ENCODE assay signal across 7 cellular contexts in genomic region chr7:1356853-1357252, GRCh38.
DNase-seq lines count a peak whose midpoint lies in the region; ATAC-seq, FAIRE-seq and TF ChIP-seq lines count a peak whose summit lies in the region.
"Not testable (repeated sequence)": the region's sequence is repeated elsewhere in the genome, so short reads cannot be mapped to it uniquely, and the experiment has no call there.

No MANE protein-coding gene starts in this region.

- H3K9me3 ChIP-seq in A549; K562 (replicated peaks; ENCODE audit: control insufficient read depth, insufficient read depth, low read depth, low read length); HepG2 (ENCODE audit: low read length); neuronal stem cell (replicated peaks in 1 of 2; ENCODE audit: control insufficient read depth in 2 of 2, insufficient read depth in 1 of 2, low read depth in 1 of 2, low read length in 2 of 2): not testable (repeated sequence)

- not testable (repeated sequence) for H3K27ac ChIP-seq in A549; K562 (ENCODE audit: extremely low read depth, low read depth, low read length); HepG2 (ENCODE audit: extremely low read length, insufficient read depth, low read length); neuronal stem cell (replicated peaks; ENCODE audit: low read length)

- in situ Hi-C loops in K562 (cut with MboI); HepG2 (cut with HindIII; ENCODE audit: extremely low pct_ligation_motif_present, low pct_unique_long_range_greater_than_20kb): not testable (repeated sequence)

- not testable (repeated sequence) for H3K4me2 ChIP-seq in A549; K562 (ENCODE audit: insufficient read depth, low read length); HepG2 (ENCODE audit: low read depth, low read length); neuronal stem cell (ENCODE audit: insufficient read depth, low read length, poor library complexity, severe bottlenecking)

- ATAC-seq in A549, K562, HepG2: not testable (repeated sequence)

- CTCF ChIA-PET in A549 (lab: Yijun Ruan, JAX), result interaction anchor here (0.7 kb wide), 1 partner anchor 8 kb away, joined by 3 read pairs; no protein-coding TSS in a partner anchor
- CTCF ChIA-PET in activated naive CD4-positive, alpha-beta T cell treated with anti-CD3 and anti-CD28 coated beads, Interleukin-2, amount 10 ng/mL, durations not matched to agents 7 days and 5 days (lab: Charles Lee); K562 (lab: Yijun Ruan, JAX; ENCODE audit: low intra/inter-chr PET ratio); HepG2 (lab: Yijun Ruan, JAX; ENCODE audit: low intra/inter-chr PET ratio, low total read pairs): not testable (repeated sequence)

- H3K36me3 Mint-ChIP-seq in activated naive CD4-positive, alpha-beta T cell treated with anti-CD3 and anti-CD28 coated beads, Interleukin-2, amount 10 ng/mL, durations not matched to agents 7 days and 5 days, result not testable (repeated sequence)

- not testable (repeated sequence) for H2BK12ac ChIP-seq in neuronal stem cell (ENCODE audit: low read length)

- peaks cover 11% of the 10 kb centered on the region; the same call in 2 of the 3 replicates for H3K4me1 ChIP-seq in A549
- H3K4me1 ChIP-seq in K562 (replicated peaks in 1 of 2; ENCODE audit: control insufficient read depth in 2 of 2, insufficient read depth in 2 of 2, low read length in 2 of 2); HepG2 (ENCODE audit: insufficient read depth, low read length); neuronal stem cell (ENCODE audit: control insufficient read depth in 2 of 2, insufficient read depth in 1 of 2, low read depth in 1 of 2, low read length in 2 of 2): not testable (repeated sequence)

- POLR2A ChIA-PET in A549 (lab: Yijun Ruan, JAX); K562 (lab: Yijun Ruan, JAX); HepG2 (lab: Yijun Ruan, JAX): not testable (repeated sequence)

- not testable (repeated sequence) for H2BK120ac ChIP-seq in neuronal stem cell (ENCODE audit: low read depth, low read length)

- H3K4me1 Mint-ChIP-seq in activated naive CD4-positive, alpha-beta T cell treated with anti-CD3 and anti-CD28 coated beads, Interleukin-2, amount 10 ng/mL, durations not matched to agents 7 days and 5 days, result not testable (repeated sequence)

- H3K27me3 ChIP-seq in K562 (ENCODE audit: control insufficient read depth in 2 of 2, insufficient read depth in 2 of 2, low read length in 2 of 2), result peaks cover 20 to 56% of the 10 kb centered on the region in 2 experiments
- peaks cover 5 to 36% of the 10 kb centered on the region in 2 experiments; a peak in 4 of 5 replicates for H3K27me3 ChIP-seq in HepG2 (ENCODE audit: control insufficient read depth in 1 of 2, insufficient read depth in 2 of 2, low read length in 2 of 2)
- H3K27me3 ChIP-seq in neuronal stem cell (ENCODE audit: control insufficient read depth in 3 of 3, insufficient read depth in 3 of 3, low read depth in 1 of 3, low read length in 3 of 3), result peaks cover 0 to 41% (median 0%) of the 10 kb centered on the region in 3 experiments

- H3K9ac ChIP-seq in K562 (ENCODE audit: insufficient read depth in 1 of 2, low read depth in 2 of 2, low read length in 2 of 2); HepG2 (ENCODE audit: insufficient read depth, low read depth, low read length): not testable (repeated sequence)
- H3K9ac ChIP-seq in neuronal stem cell (ENCODE audit: low read depth, low read length, poor library complexity), result peak overlapping the region; percentile 60

- not testable (repeated sequence) for H4K20me1 ChIP-seq in K562 (replicated peaks; ENCODE audit: control insufficient read depth, insufficient read depth, low read length); HepG2 (ENCODE audit: insufficient read depth, low read length)

- H3K27ac Mint-ChIP-seq in activated naive CD4-positive, alpha-beta T cell treated with anti-CD3 and anti-CD28 coated beads, Interleukin-2, amount 10 ng/mL, durations not matched to agents 7 days and 5 days, result peak overlapping the region; percentile 28

- TF ChIP-seq CTCF in A549 (IDR thresholded peaks at IDR 0.05); K562 (IDR thresholded peaks at IDR 0.05 in 2 of 3, conservative IDR thresholded peaks at IDR 0.05 in 1 of 3; ENCODE audit: insufficient read depth in 2 of 3, low read depth in 1 of 3, low read length in 3 of 3); HepG2 (CRISPR knock-in tag; IDR thresholded peaks at IDR 0.05): not testable (repeated sequence)

- not testable (repeated sequence) for H2AK5ac ChIP-seq in neuronal stem cell (ENCODE audit: low read depth, low read length)

- H2BK5ac ChIP-seq in neuronal stem cell (ENCODE audit: low read length), result not testable (repeated sequence)

- not testable (repeated sequence) for FAIRE-seq in A549 (lab: Jason Lieb, UNC); K562 (lab: Jason Lieb, UNC); HepG2 (lab: Jason Lieb, UNC)
- peak; percentile 90 for FAIRE-seq in HTR-8/SVneo (lab: Jason Lieb, UNC)
- peak; percentile 99 for FAIRE-seq in urothelium cell line (lab: Jason Lieb, UNC)

- not testable (repeated sequence) for DNase-seq in A549 (ENCODE audit: low read depth in 1 of 2, low spot score in 1 of 2); HTR-8/SVneo (ENCODE audit: insufficient read length, low spot score); activated naive CD4-positive, alpha-beta T cell treated with anti-CD3 and anti-CD28 coated beads, Interleukin-2, amount 10 ng/mL, durations not matched to agents 7 days and 5 days; K562 (ENCODE audit: extremely low read depth in 1 of 4, low spot score in 3 of 4); HepG2 (ENCODE audit: low spot score); neuronal stem cell (ENCODE audit: low spot score); urothelium cell line (ENCODE audit: low spot score)

- not testable (repeated sequence) for H3K36me3 ChIP-seq in K562 (ENCODE audit: control insufficient read depth, insufficient read depth, low read length); HepG2 (replicated peaks in 1 of 2; ENCODE audit: control insufficient read depth in 1 of 2, insufficient read depth in 2 of 2, low read length in 2 of 2); neuronal stem cell (replicated peaks in 1 of 2; ENCODE audit: control insufficient read depth in 2 of 2, insufficient read depth in 2 of 2, low read length in 2 of 2)

- TF ChIP-seq EP300 in A549 (IDR thresholded peaks at IDR 0.05); K562 (IDR thresholded peaks at IDR 0.05; ENCODE audit: low read length); HepG2 (IDR thresholded peaks at IDR 0.05; ENCODE audit: low read depth in 2 of 2, low read length in 2 of 2); HepG2 (CRISPR knock-in tag; IDR thresholded peaks at IDR 0.05; ENCODE audit: borderline replicate concordance): not testable (repeated sequence)

- intact Hi-C loops in K562 (cut with micrococcal nuclease); HepG2 (cut with micrococcal nuclease; ENCODE audit: unreplicated experiment): not testable (repeated sequence)

- not testable (repeated sequence) for BruUV-seq in K562 (replicated peaks; lab: Mats Ljungman, UMichigan); HepG2 (replicated peaks; lab: Mats Ljungman, UMichigan)

- H3K9me1 ChIP-seq in K562 (ENCODE audit: control insufficient read depth, insufficient read depth, low read length), result not testable (repeated sequence)

- not testable (repeated sequence) for H2AFZ ChIP-seq in K562 (ENCODE audit: low read depth, low read length); HepG2 (ENCODE audit: low read length); neuronal stem cell (ENCODE audit: low read length)

- 86% methylated on average over 6 of the region's 6 CpGs for WGBS in A549 (ENCODE audit: missing lambda C conversion rate)
- 69% methylated on average over 6 of the region's 6 CpGs for WGBS in K562 (ENCODE audit: insufficient coverage, low coverage, missing lambda C conversion rate)
- 73% methylated on average over 6 of the region's 6 CpGs for WGBS in HepG2 (ENCODE audit: low lambda C conversion rate)
- no CpG with 5 or more reads among the region's 6 CpGs for WGBS in neuronal stem cell (ENCODE audit: extremely low coverage in 2 of 2, insufficient read length in 2 of 2, insufficient replicate concordance in 1 of 2), 2 donors

- not testable (repeated sequence) for H3K9me3 Mint-ChIP-seq in activated naive CD4-positive, alpha-beta T cell treated with anti-CD3 and anti-CD28 coated beads, Interleukin-2, amount 10 ng/mL, durations not matched to agents 7 days and 5 days

- H3K4ac ChIP-seq in neuronal stem cell (ENCODE audit: low read length), result not testable (repeated sequence)

- H4K91ac ChIP-seq in neuronal stem cell (ENCODE audit: low read depth, low read length, poor library complexity), result not testable (repeated sequence)

- TF ChIP-seq POLR2A in A549 (IDR thresholded peaks at IDR 0.05; ENCODE audit: low read length); K562 (conservative IDR thresholded peaks at IDR 0.05); HepG2 (IDR thresholded peaks at IDR 0.05; ENCODE audit: insufficient read depth in 1 of 2, low read depth in 2 of 2, low read length in 2 of 2): not testable (repeated sequence)

- not testable (repeated sequence) for H3K18ac ChIP-seq in neuronal stem cell (ENCODE audit: low read length)

- not testable (repeated sequence) for H3K27me3 Mint-ChIP-seq in activated naive CD4-positive, alpha-beta T cell treated with anti-CD3 and anti-CD28 coated beads, Interleukin-2, amount 10 ng/mL, durations not matched to agents 7 days and 5 days

- not testable (repeated sequence) for H3K79me1 ChIP-seq in neuronal stem cell (ENCODE audit: low read depth, low read length)

- not testable (repeated sequence) for H3K4me3 ChIP-seq in A549; K562; HepG2 (replicated peaks in 1 of 3; ENCODE audit: insufficient read depth in 1 of 3, low read depth in 2 of 3, low read length in 3 of 3); neuronal stem cell (ENCODE audit: low read length in 2 of 2)

- H2BK15ac ChIP-seq in neuronal stem cell (ENCODE audit: low read length), result not testable (repeated sequence)

- peak overlapping the region; percentile 4 for H4K8ac ChIP-seq in neuronal stem cell (ENCODE audit: low read depth, low read length)

- not testable (repeated sequence) for H3K14ac ChIP-seq in neuronal stem cell (ENCODE audit: low read length)

- H3K23ac ChIP-seq in neuronal stem cell (ENCODE audit: low read depth, low read length, poor library complexity), result not testable (repeated sequence)

- H3K4me3 Mint-ChIP-seq in activated naive CD4-positive, alpha-beta T cell treated with anti-CD3 and anti-CD28 coated beads, Interleukin-2, amount 10 ng/mL, durations not matched to agents 7 days and 5 days, result not testable (repeated sequence)

- TF ChIP-seq RAD21 in A549 (conservative IDR thresholded peaks at IDR 0.05 in 1 of 2, IDR thresholded peaks at IDR 0.05 in 1 of 2); K562 (CRISPR knock-in tag; conservative IDR thresholded peaks at IDR 0.05 in 1 of 2, IDR thresholded peaks at IDR 0.05 in 1 of 2); HepG2 (CRISPR knock-in tag; IDR thresholded peaks at IDR 0.05): not testable (repeated sequence)

- H3K79me2 ChIP-seq in K562 (ENCODE audit: control insufficient read depth, insufficient read depth, low read length); HepG2 (ENCODE audit: insufficient read depth, low read length): not testable (repeated sequence)
